In genomic region chrY:19456855-19457448, GRCh38 we compare ENCODE assay signal across 19 cellular contexts.
"Had no signal": no experiment of that assay in that cellular context is flagged by ENCODE, and none has a peak within 500 bp of the region (broad histone marks: within the 10 kb centered on the region; RNA-seq: fewer than 3 reads in every experiment).

No MANE protein-coding gene starts in this region.

- H3K27ac Mint-ChIP-seq: IgD-negative memory B cell had no signal

- H3K4me3 Mint-ChIP-seq: IgD-negative memory B cell had no signal

- DNase-seq: Kasumi-1, MM.1S, NCI-H1092 treated with DMSO at 0.1 percent for 48 hours, NCI-H1436, NCI-H187, NCI-H2029, NCI-H2081 treated with DMSO at 0.1 percent for 48 hours, NCI-H2171, NCI-H226, NCI-H446, NCI-H510A, NCI-H524 treated with DMSO at 0.1 percent for 48 hours, NCI-H69, NCI-H774, Right ventricle myocardium superior, RPMI8226, SIG-M5 had no signal

- H3K4me1 Mint-ChIP-seq: IgD-negative memory B cell had no signal

- ATAC-seq: K562 had no signal

- H3K36me3 Mint-ChIP-seq: IgD-negative memory B cell had no signal

- H3K9me3 Mint-ChIP-seq: IgD-negative memory B cell had no signal

- H3K27me3 Mint-ChIP-seq: IgD-negative memory B cell had no signal
